In genomic region chr3:98746882-98747281, GRCh38 we compare ENCODE assay signal across 14 cellular contexts. TPM values are rescaled to one million over a fixed set of nuclear protein-coding genes. Genes with fewer than 3 reads are reported as not detected.
"Had no signal": no experiment of that assay in that cellular context is flagged by ENCODE, and none has a peak within 500 bp of the region (broad histone marks: within the 10 kb centered on the region; RNA-seq: fewer than 3 reads in every experiment).

No MANE protein-coding gene starts in this region.

- H3K9me3 Mint-ChIP-seq: activated naive CD4-positive, alpha-beta T cell treated with anti-CD3 and anti-CD28 coated beads, Interleukin-2, amount 50 U/mL, for 72 hours; activated T-cell treated with anti-CD3 and anti-CD28 coated beads, Interleukin-2, amount 50 U/mL, for 4 hours had no signal

- H3K36me3 Mint-ChIP-seq: activated naive CD4-positive, alpha-beta T cell treated with anti-CD3 and anti-CD28 coated beads, Interleukin-2, amount 50 U/mL, for 72 hours had no signal

- H3K27ac Mint-ChIP-seq: activated naive CD4-positive, alpha-beta T cell treated with anti-CD3 and anti-CD28 coated beads, Interleukin-2, amount 50 U/mL, for 72 hours had no signal

- H3K4me3 Mint-ChIP-seq: activated T-cell treated with anti-CD3 and anti-CD28 coated beads, Interleukin-2, amount 50 U/mL, for 4 hours had no signal

- H3K27ac ChIP-seq: colonic mucosa, epithelial cell of prostate, SJSA1, transverse colon had no signal

- H3K27me3 ChIP-seq: colonic mucosa, transverse colon had no signal

- H3K4me3 ChIP-seq: colonic mucosa, SJSA1, transverse colon had no signal

- H3K4me1 ChIP-seq: colonic mucosa, SJSA1, transverse colon had no signal

- DNase-seq: activated CD4-positive, alpha-beta T cell treated with anti-CD3 and anti-CD28 coated beads for 1 hour; activated CD4-positive, alpha-beta T cell treated with anti-CD3 and anti-CD28 coated beads, Interleukin-2, amount 50 U/mL, for 48 hours; activated effector memory CD4-positive, alpha-beta T cell treated with anti-CD3 and anti-CD28 coated beads, Interleukin-2, amount 50 U/mL, for 16 hours; activated T-cell treated with anti-CD3 and anti-CD28 coated beads, Interleukin-2, amount 50 U/mL, for 4 hours; amygdala; colonic mucosa; effector CD8-positive, alpha-beta T cell; stimulated activated naive CD4-positive, alpha-beta T cell; substantia nigra; SW 1271; transverse colon had no signal

- H3K36me3 ChIP-seq: colonic mucosa, SJSA1, transverse colon had no signal

- H3K9me3 ChIP-seq: colonic mucosa, SJSA1, transverse colon had no signal

RNA-seq across cellular contexts. Expression of gene ST3GAL6, which starts 16.3 kb away (rescaled TPM):
- total RNA-seq: SJSA1 had no signal
